ENCODE assay signal across 9 cellular contexts in genomic region chr5:112146323-112146848, GRCh38.
DNase-seq lines count a peak whose midpoint lies in the region; ATAC-seq and TF ChIP-seq lines count a peak whose summit lies in the region.
"Had no signal": no experiment of that assay in that cellular context is flagged by ENCODE, and none has a peak within 500 bp of the region (broad histone marks: within the 10 kb centered on the region; RNA-seq: fewer than 3 reads in every experiment).

No MANE protein-coding gene starts in this region.

- peaks cover 22% of the 10 kb centered on the region for H3K4me1 Mint-ChIP-seq in MCF 10A (ENCODE audit: insufficient read depth, unreplicated experiment)

- DNase-seq in MCF 10A (ENCODE audit: unreplicated experiment), result peak; percentile 76
- no peak for DNase-seq in breast epithelium (ENCODE audit: low spot score in 2 of 2)
- DNase-seq in cerebellum (ENCODE audit: low spot score), result peak; percentile 37
- peak; percentile 53 to 72 for DNase-seq in tibial artery
- DNase-seq in NCI-H2081 treated with DMSO at 0.1 percent for 48 hours (lab: John Stamatoyannopoulos, UW), result no peak
- DNase-seq in stimulated activated CD8-positive, alpha-beta memory T cell treated with anti-CD3 and anti-CD28 coated beads, Interleukin-4, amount 100 ng/mL, for 48 hours, result no peak
- DNase-seq in activated CD4-positive, alpha-beta T cell treated with anti-CD3 and anti-CD28 coated beads for 1 hour, result no peak

- no peaks in the 10 kb centered on the region for H3K27me3 Mint-ChIP-seq in MCF 10A (ENCODE audit: insufficient read depth, unreplicated experiment)

- H3K36me3 ChIP-seq in breast epithelium (no peaks in the 10 kb centered on the region), tibial artery (no peaks in the 10 kb centered on the region)

- H3K4me1 ChIP-seq in breast epithelium (no peaks in the 10 kb centered on the region), tibial artery (peaks cover 0 to 20% (median 7%) of the 10 kb centered on the region in 4 donors)
- H3K4me1 ChIP-seq: A549 had no signal

- H3K36me3 Mint-ChIP-seq in MCF 10A (ENCODE audit: insufficient read depth, unreplicated experiment), result no peaks in the 10 kb centered on the region

- TF ChIP-seq CTCF in MCF 10A (IDR thresholded peaks at IDR 0.05; ENCODE audit: unreplicated experiment), result no peak
- no peak for TF ChIP-seq CTCF in breast epithelium (IDR thresholded peaks at IDR 0.05)
- no peak for TF ChIP-seq CTCF in tibial artery (IDR thresholded peaks at IDR 0.05)

- POLR2A ChIA-PET in MCF 10A (lab: Yijun Ruan, JAX), result interaction anchor here (0.7 to 2.1 kb wide), 9 partner anchors 15 to 735 kb away, joined by 3 to 18 read pairs (median 4); no protein-coding TSS in a partner anchor

- H3K27ac ChIP-seq in breast epithelium (peak overlapping the region in 1 of 2 donors; percentile 17), tibial artery (peak overlapping the region; percentile 42 to 43)
- H3K27ac ChIP-seq: A549 had no signal

- H3K4me3 Mint-ChIP-seq in MCF 10A (ENCODE audit: unreplicated experiment), result no peak overlapping the region

- H3K27ac Mint-ChIP-seq in MCF 10A (ENCODE audit: low read depth, unreplicated experiment), result no peak overlapping the region

- H3K9me3 ChIP-seq in breast epithelium (no peaks in the 10 kb centered on the region), tibial artery (no peaks in the 10 kb centered on the region)
- H3K9me3 ChIP-seq: A549 had no signal

- TF ChIP-seq POLR2A in breast epithelium (IDR thresholded peaks at IDR 0.05), result no peak

- intact Hi-C loops in MCF 10A (cut with micrococcal nuclease), result loop anchor here (1.0 to 10.0 kb wide), 8 partner anchors 290 to 1389 kb away; partner anchors contain the start of gene NREP
- intact Hi-C loops in breast epithelium (cut with DNase I; ENCODE audit: low total_unique reads), result no loop called here
- intact Hi-C loops in tibial artery (cut with DNase I; ENCODE audit: low total_unique reads), result loop anchor here (5.0 to 10.0 kb wide), 3 partner anchors 392 to 982 kb away; partner anchors contain the start of gene NREP

- ATAC-seq in HG03108 (IDR thresholded peaks at IDR 0.05; ENCODE audit: unreplicated experiment), result peak; percentile 55

- CTCF ChIA-PET in MCF 10A (lab: Yijun Ruan, JAX), result interaction anchor here (0.5 to 2.7 kb wide), 30 partner anchors 8 to 1036 kb away, joined by 3 to 37 read pairs (median 4); partner anchors contain the start of gene NREP

- no peak overlapping the region for H3K4me3 ChIP-seq in breast epithelium
- H3K4me3 ChIP-seq in tibial artery, result no peak overlapping the region
- H3K4me3 ChIP-seq: A549 had no signal

- BruUV-seq in MCF 10A (replicated peaks; lab: Mats Ljungman, UMichigan), result no TSS peak

- no peaks in the 10 kb centered on the region for H3K9me3 Mint-ChIP-seq in MCF 10A (ENCODE audit: unreplicated experiment)

- H3K27me3 ChIP-seq in breast epithelium (no peaks in the 10 kb centered on the region), tibial artery (no peaks in the 10 kb centered on the region)

Comparison
In these comparisons a context has a peak if more than half of its experiments do, and no peak if none do; other contexts are left out.
1. DNase-seq: peak in MCF 10A (single experiment), cerebellum (single experiment) and tibial artery (2 of 2); none in breast epithelium (0 of 2), NCI-H2081 treated with DMSO at 0.1 percent for 48 hours (single experiment), stimulated activated CD8-positive, alpha-beta memory T cell treated with anti-CD3 and anti-CD28 coated beads, Interleukin-4, amount 100 ng/mL, for 48 hours (single experiment) and activated CD4-positive, alpha-beta T cell treated with anti-CD3 and anti-CD28 coated beads for 1 hour (single experiment).